ENCODE assay signal across 8 cellular contexts in genomic region chr16:106623-107324, GRCh38. TPM values are rescaled to one million over a fixed set of nuclear protein-coding genes. Genes with fewer than 3 reads are reported as not detected.
A peak's percentile ranks its signal among the peaks of the same experiment; 100 is the strongest.
DNase-seq lines count a peak whose midpoint lies in the region; ATAC-seq and TF ChIP-seq lines count a peak whose summit lies in the region.

No MANE protein-coding gene starts in this region.

- ATAC-seq in SK-N-SH treated with all-trans-retinoic acid at 6 μM for 48 hours (peak; percentile 96), left cardiac atrium (peak in 1 of 2 donors; percentile 38), GM21717 (IDR thresholded peaks at IDR 0.05; ENCODE audit: unreplicated experiment) (no peak), HG02759 (IDR thresholded peaks at IDR 0.05; ENCODE audit: unreplicated experiment) (no peak)

- peaks cover 16% of the 10 kb centered on the region for H3K36me3 ChIP-seq in GM06990 (ENCODE audit: control insufficient read depth, insufficient read depth, low read length)
- peaks cover 52% of the 10 kb centered on the region for H3K36me3 ChIP-seq in adipocyte (ENCODE audit: control insufficient read depth, insufficient read depth, low read length, severe bottlenecking)

- TF ChIP-seq POLR2A in NB4 (IDR thresholded peaks at IDR 0.05; ENCODE audit: extremely low read depth, insufficient read length), result no peak

- no peak for DNase-seq in GM06990 (ENCODE audit: extremely low read depth, insufficient read length)
- DNase-seq in NB4 (ENCODE audit: low read depth), result peak; percentile 71
- peak; percentile 95 for DNase-seq in adipocyte (ENCODE audit: low read depth)
- DNase-seq in left cardiac atrium, result peak; percentile 56
- peak; percentile 48 for DNase-seq in pulmonary artery endothelial cell (ENCODE audit: low read depth, low spot score)

- H3K27me3 ChIP-seq in GM06990 (replicated peaks; ENCODE audit: control insufficient read depth, insufficient read depth, low read length) (no peaks in the 10 kb centered on the region), adipocyte (replicated peaks; ENCODE audit: control insufficient read depth, insufficient read depth, low read length) (no peaks in the 10 kb centered on the region)

- TF ChIP-seq CTCF in GM06990 (IDR thresholded peaks at IDR 0.05; ENCODE audit: insufficient read depth, low read length, poor library complexity, severe bottlenecking) (peak; percentile 68), NB4 (IDR thresholded peaks at IDR 0.05; ENCODE audit: low read depth, low read length) (peak; percentile 44)

- H3K9ac ChIP-seq in adipocyte (ENCODE audit: low read length), result no peak overlapping the region

- H3K4me3 ChIP-seq in GM06990 (replicated peaks; ENCODE audit: low read depth, low read length), result no peak overlapping the region
- no peak overlapping the region for H3K4me3 ChIP-seq in NB4 (ENCODE audit: low read depth, low read length)
- H3K4me3 ChIP-seq in adipocyte (ENCODE audit: low read length), result no peak overlapping the region

- H3K9me3 ChIP-seq in adipocyte (ENCODE audit: control insufficient read depth, low read length), result no peaks in the 10 kb centered on the region

- intact Hi-C loops in left cardiac atrium (cut with DNase I), result loop anchor here (5.0 kb wide), 2 partner anchors 71 to 76 kb away; partner anchors contain the start of genes HBA1 (in 1 of the 2) and HBQ1 (in 1 of the 2)

- peaks cover 14% of the 10 kb centered on the region for H3K4me1 ChIP-seq in adipocyte (ENCODE audit: control insufficient read depth, insufficient read depth, low read length)

TF ChIP-seq in SK-N-SH treated with all-trans-retinoic acid at 6 μM for 48 hours, 23 proteins besides CTCF, POLR2A, EP300 and RAD21:
- TF ChIP-seq ZC3H10 (CRISPR knock-in tag; IDR thresholded peaks at IDR 0.05), result no peak
- TF ChIP-seq ZFP30 (CRISPR knock-in tag; IDR thresholded peaks at IDR 0.05), result no peak
- TF ChIP-seq CSDC2 (CRISPR knock-in tag; IDR thresholded peaks at IDR 0.05), result no peak
- TF ChIP-seq ZFP3 (CRISPR knock-in tag; IDR thresholded peaks at IDR 0.05), result 0 out of 2 replicates have a peak, but pooled peaks have one; percentile 56
- no peak for TF ChIP-seq ZNF565 (CRISPR knock-in tag; conservative IDR thresholded peaks at IDR 0.05; ENCODE audit: low read depth)

RNA-seq across cellular contexts. Expression of gene MPG, which starts 28.7 kb away (rescaled TPM):
- total RNA-seq in left cardiac atrium (10 to 100 TPM; 29.9 to 40.2 TPM), pulmonary artery endothelial cell (129 and 253 TPM in 2 replicates)

RNA-seq across cellular contexts. Expression of gene NPRL3, which starts 31.7 kb away (rescaled TPM):
- total RNA-seq in left cardiac atrium (10 to 100 TPM; 18.3 to 18.7 TPM), pulmonary artery endothelial cell (6.4 and 6.6 TPM in 2 replicates)

RNA-seq across cellular contexts. Expression of gene RHBDF1, which starts 34.3 kb away (rescaled TPM):
- total RNA-seq in left cardiac atrium (10 to 100 TPM; 15.5 to 22.1 TPM), pulmonary artery endothelial cell (24.9 and 26.2 TPM in 2 replicates)

RNA-seq across cellular contexts. Expression of gene HBZ, which starts 45.7 kb away (rescaled TPM):
- under 1 TPM in 1 of 2 donors, not detected in 1; 0.32 TPM for total RNA-seq in left cardiac atrium
- not detected in 2 replicates for total RNA-seq in pulmonary artery endothelial cell

RNA-seq across cellular contexts. Expression of gene SNRNP25, which starts 53.1 kb away (rescaled TPM):
- total RNA-seq in left cardiac atrium, result 10 to 100 TPM; 54.7 to 56.9 TPM
- total RNA-seq in pulmonary artery endothelial cell, result 29.2 and 40.9 TPM in 2 replicates
